1 cellular context compared by ENCODE assay signal in the genomic region with DNA sequence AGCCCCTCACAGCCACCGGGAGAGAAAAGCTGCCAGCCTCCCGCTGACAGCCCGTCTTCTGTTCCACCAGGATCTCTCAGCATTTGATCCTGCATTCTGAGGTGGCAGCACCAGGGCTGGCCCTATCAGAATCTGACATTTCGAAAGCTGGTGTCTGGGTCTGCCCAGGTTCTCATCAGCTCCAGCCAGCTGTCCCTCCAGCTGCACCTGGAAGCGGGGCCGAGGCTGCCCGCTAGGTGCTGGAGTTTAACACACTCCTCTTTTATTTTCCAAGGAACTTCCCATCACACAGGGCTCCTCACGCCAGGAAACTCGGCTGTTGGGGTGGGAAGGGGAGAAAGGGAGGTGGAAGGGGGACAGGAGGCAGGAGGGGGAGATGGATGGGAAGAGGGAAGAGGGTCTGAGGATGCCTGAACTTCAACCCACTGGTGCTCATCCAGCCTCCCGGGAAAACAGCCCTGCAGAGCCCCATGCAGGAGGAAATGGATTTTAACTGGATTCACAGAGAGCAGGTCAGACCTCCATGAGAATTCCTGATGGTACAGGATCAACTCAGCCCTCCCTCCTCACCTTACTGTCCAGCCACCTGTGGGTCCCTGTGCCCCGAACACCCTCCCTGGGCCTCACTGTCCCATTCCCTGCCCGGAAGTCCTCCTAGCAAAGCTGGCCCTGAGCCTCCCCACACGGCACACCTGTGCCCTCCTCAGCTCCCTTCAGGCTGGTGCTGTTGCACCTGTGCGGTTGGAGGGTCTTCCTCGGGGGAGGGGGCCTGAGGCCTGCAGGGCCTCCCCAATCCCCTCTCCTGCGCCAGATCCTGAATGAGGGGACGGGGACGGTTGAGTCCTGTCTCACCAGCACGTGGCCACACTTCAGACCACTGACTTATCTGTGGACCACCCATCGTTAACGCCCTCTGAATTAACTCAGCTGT.
TF ChIP-seq lines count a peak whose summit lies in the region.

No MANE protein-coding gene starts in this region.

TF ChIP-seq in HepG2, 621 proteins besides CTCF, POLR2A, EP300 and RAD21 (continues in another document):
- TF ChIP-seq, protein P1, sequence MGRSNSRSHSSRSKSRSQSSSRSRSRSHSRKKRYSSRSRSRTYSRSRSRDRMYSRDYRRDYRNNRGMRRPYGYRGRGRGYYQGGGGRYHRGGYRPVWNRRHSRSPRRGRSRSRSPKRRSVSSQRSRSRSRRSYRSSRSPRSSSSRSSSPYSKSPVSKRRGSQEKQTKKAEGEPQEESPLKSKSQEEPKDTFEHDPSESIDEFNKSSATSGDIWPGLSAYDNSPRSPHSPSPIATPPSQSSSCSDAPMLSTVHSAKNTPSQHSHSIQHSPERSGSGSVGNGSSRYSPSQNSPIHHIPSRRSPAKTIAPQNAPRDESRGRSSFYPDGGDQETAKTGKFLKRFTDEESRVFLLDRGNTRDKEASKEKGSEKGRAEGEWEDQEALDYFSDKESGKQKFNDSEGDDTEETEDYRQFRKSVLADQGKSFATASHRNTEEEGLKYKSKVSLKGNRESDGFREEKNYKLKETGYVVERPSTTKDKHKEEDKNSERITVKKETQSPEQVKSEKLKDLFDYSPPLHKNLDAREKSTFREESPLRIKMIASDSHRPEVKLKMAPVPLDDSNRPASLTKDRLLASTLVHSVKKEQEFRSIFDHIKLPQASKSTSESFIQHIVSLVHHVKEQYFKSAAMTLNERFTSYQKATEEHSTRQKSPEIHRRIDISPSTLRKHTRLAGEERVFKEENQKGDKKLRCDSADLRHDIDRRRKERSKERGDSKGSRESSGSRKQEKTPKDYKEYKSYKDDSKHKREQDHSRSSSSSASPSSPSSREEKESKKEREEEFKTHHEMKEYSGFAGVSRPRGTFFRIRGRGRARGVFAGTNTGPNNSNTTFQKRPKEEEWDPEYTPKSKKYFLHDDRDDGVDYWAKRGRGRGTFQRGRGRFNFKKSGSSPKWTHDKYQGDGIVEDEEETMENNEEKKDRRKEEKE (IDR thresholded peaks at IDR 0.05), result no peak
- TF ChIP-seq RBM22 (optimal IDR thresholded peaks at IDR 0.05; ENCODE audit: low read length) (no peak), GABPB1 (CRISPR knock-in tag; IDR thresholded peaks at IDR 0.05) (0 out of 2 replicates have a peak, but pooled peaks have one; percentile 20), MED8 (CRISPR knock-in tag; IDR thresholded peaks at IDR 0.05; ENCODE audit: insufficient replicate concordance) (no peak), ZMYM4 (CRISPR knock-in tag; IDR thresholded peaks at IDR 0.05) (no peak), ZNF761 (CRISPR knock-in tag; conservative IDR thresholded peaks at IDR 0.05) (no peak), ZNF34 (CRISPR knock-in tag; IDR thresholded peaks at IDR 0.05; ENCODE audit: borderline replicate concordance) (no peak), HNRNPL (IDR thresholded peaks at IDR 0.05; ENCODE audit: low read depth, low read length) (0 out of 2 replicates have a peak, but pooled peaks have one; percentile 43), ZNF17 (CRISPR knock-in tag; IDR thresholded peaks at IDR 0.05) (no peak), SMYD3 (CRISPR knock-in tag; IDR thresholded peaks at IDR 0.05) (no peak), ZNF225 (CRISPR knock-in tag; IDR thresholded peaks at IDR 0.05) (peak; percentile 65; the same call in 1 of the 2 replicates), ZBTB38 (CRISPR knock-in tag; IDR thresholded peaks at IDR 0.05) (no peak), FOXA1 (IDR thresholded peaks at IDR 0.05) (no peak), FOXA1 (CRISPR knock-in tag; IDR thresholded peaks at IDR 0.05) (no peak), AHR (CRISPR knock-in tag; IDR thresholded peaks at IDR 0.05) (no peak), PTBP1 (IDR thresholded peaks at IDR 0.05; ENCODE audit: low read depth, low read length, poor library complexity, severe bottlenecking) (peak; percentile 49), ZNF354B (CRISPR knock-in tag; IDR thresholded peaks at IDR 0.05) (no peak), PCBP1 (IDR thresholded peaks at IDR 0.05; ENCODE audit: borderline replicate concordance, low read depth, low read length) (peak; percentile 46; the same call in 1 of the 2 replicates), PHB2 (IDR thresholded peaks at IDR 0.05; ENCODE audit: partially characterized antibody) (no peak), REL (CRISPR knock-in tag; conservative IDR thresholded peaks at IDR 0.05) (no peak), JUN (CRISPR knock-in tag; IDR thresholded peaks at IDR 0.05) (no peak), AKAP8 (CRISPR knock-in tag; IDR thresholded peaks at IDR 0.05) (no peak), ELF1 (CRISPR knock-in tag; IDR thresholded peaks at IDR 0.05) (no peak), ZIK1 (CRISPR knock-in tag; IDR thresholded peaks at IDR 0.05; ENCODE audit: borderline replicate concordance, low read depth) (no peak), NCOA5 (CRISPR knock-in tag; IDR thresholded peaks at IDR 0.05) (no peak), ZNF781 (CRISPR knock-in tag; IDR thresholded peaks at IDR 0.05; ENCODE audit: borderline replicate concordance, not compliant biosample characterization) (no peak)
- TF ChIP-seq, protein P2, sequence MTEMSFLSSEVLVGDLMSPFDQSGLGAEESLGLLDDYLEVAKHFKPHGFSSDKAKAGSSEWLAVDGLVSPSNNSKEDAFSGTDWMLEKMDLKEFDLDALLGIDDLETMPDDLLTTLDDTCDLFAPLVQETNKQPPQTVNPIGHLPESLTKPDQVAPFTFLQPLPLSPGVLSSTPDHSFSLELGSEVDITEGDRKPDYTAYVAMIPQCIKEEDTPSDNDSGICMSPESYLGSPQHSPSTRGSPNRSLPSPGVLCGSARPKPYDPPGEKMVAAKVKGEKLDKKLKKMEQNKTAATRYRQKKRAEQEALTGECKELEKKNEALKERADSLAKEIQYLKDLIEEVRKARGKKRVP (CRISPR knock-in tag; IDR thresholded peaks at IDR 0.05), result no peak
- TF ChIP-seq, protein P3, sequence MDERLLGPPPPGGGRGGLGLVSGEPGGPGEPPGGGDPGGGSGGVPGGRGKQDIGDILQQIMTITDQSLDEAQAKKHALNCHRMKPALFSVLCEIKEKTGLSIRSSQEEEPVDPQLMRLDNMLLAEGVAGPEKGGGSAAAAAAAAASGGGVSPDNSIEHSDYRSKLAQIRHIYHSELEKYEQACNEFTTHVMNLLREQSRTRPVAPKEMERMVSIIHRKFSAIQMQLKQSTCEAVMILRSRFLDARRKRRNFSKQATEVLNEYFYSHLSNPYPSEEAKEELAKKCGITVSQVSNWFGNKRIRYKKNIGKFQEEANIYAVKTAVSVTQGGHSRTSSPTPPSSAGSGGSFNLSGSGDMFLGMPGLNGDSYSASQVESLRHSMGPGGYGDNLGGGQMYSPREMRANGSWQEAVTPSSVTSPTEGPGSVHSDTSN (CRISPR knock-in tag; IDR thresholded peaks at IDR 0.05), result no peak
- TF ChIP-seq, protein P4, sequence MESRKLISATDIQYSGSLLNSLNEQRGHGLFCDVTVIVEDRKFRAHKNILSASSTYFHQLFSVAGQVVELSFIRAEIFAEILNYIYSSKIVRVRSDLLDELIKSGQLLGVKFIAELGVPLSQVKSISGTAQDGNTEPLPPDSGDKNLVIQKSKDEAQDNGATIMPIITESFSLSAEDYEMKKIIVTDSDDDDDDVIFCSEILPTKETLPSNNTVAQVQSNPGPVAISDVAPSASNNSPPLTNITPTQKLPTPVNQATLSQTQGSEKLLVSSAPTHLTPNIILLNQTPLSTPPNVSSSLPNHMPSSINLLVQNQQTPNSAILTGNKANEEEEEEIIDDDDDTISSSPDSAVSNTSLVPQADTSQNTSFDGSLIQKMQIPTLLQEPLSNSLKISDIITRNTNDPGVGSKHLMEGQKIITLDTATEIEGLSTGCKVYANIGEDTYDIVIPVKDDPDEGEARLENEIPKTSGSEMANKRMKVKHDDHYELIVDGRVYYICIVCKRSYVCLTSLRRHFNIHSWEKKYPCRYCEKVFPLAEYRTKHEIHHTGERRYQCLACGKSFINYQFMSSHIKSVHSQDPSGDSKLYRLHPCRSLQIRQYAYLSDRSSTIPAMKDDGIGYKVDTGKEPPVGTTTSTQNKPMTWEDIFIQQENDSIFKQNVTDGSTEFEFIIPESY (CRISPR knock-in tag; IDR thresholded peaks at IDR 0.05), result no peak
- TF ChIP-seq, protein P5, sequence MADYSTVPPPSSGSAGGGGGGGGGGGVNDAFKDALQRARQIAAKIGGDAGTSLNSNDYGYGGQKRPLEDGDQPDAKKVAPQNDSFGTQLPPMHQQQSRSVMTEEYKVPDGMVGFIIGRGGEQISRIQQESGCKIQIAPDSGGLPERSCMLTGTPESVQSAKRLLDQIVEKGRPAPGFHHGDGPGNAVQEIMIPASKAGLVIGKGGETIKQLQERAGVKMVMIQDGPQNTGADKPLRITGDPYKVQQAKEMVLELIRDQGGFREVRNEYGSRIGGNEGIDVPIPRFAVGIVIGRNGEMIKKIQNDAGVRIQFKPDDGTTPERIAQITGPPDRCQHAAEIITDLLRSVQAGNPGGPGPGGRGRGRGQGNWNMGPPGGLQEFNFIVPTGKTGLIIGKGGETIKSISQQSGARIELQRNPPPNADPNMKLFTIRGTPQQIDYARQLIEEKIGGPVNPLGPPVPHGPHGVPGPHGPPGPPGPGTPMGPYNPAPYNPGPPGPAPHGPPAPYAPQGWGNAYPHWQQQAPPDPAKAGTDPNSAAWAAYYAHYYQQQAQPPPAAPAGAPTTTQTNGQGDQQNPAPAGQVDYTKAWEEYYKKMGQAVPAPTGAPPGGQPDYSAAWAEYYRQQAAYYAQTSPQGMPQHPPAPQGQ (CRISPR knock-in tag; IDR thresholded peaks at IDR 0.05; ENCODE audit: borderline replicate concordance), result peak; percentile 71; the same call in 1 of the 2 replicates
- TF ChIP-seq, protein P6, sequence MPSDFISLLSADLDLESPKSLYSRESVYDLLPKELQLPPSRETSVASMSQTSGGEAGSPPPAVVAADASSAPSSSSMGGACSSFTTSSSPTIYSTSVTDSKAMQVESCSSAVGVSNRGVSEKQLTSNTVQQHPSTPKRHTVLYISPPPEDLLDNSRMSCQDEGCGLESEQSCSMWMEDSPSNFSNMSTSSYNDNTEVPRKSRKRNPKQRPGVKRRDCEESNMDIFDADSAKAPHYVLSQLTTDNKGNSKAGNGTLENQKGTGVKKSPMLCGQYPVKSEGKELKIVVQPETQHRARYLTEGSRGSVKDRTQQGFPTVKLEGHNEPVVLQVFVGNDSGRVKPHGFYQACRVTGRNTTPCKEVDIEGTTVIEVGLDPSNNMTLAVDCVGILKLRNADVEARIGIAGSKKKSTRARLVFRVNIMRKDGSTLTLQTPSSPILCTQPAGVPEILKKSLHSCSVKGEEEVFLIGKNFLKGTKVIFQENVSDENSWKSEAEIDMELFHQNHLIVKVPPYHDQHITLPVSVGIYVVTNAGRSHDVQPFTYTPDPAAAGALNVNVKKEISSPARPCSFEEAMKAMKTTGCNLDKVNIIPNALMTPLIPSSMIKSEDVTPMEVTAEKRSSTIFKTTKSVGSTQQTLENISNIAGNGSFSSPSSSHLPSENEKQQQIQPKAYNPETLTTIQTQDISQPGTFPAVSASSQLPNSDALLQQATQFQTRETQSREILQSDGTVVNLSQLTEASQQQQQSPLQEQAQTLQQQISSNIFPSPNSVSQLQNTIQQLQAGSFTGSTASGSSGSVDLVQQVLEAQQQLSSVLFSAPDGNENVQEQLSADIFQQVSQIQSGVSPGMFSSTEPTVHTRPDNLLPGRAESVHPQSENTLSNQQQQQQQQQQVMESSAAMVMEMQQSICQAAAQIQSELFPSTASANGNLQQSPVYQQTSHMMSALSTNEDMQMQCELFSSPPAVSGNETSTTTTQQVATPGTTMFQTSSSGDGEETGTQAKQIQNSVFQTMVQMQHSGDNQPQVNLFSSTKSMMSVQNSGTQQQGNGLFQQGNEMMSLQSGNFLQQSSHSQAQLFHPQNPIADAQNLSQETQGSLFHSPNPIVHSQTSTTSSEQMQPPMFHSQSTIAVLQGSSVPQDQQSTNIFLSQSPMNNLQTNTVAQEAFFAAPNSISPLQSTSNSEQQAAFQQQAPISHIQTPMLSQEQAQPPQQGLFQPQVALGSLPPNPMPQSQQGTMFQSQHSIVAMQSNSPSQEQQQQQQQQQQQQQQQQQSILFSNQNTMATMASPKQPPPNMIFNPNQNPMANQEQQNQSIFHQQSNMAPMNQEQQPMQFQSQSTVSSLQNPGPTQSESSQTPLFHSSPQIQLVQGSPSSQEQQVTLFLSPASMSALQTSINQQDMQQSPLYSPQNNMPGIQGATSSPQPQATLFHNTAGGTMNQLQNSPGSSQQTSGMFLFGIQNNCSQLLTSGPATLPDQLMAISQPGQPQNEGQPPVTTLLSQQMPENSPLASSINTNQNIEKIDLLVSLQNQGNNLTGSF (CRISPR knock-in tag; IDR thresholded peaks at IDR 0.05), result no peak; the same call in 1 of the 2 replicates
- TF ChIP-seq, protein P7, sequence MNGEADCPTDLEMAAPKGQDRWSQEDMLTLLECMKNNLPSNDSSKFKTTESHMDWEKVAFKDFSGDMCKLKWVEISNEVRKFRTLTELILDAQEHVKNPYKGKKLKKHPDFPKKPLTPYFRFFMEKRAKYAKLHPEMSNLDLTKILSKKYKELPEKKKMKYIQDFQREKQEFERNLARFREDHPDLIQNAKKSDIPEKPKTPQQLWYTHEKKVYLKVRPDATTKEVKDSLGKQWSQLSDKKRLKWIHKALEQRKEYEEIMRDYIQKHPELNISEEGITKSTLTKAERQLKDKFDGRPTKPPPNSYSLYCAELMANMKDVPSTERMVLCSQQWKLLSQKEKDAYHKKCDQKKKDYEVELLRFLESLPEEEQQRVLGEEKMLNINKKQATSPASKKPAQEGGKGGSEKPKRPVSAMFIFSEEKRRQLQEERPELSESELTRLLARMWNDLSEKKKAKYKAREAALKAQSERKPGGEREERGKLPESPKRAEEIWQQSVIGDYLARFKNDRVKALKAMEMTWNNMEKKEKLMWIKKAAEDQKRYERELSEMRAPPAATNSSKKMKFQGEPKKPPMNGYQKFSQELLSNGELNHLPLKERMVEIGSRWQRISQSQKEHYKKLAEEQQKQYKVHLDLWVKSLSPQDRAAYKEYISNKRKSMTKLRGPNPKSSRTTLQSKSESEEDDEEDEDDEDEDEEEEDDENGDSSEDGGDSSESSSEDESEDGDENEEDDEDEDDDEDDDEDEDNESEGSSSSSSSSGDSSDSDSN (CRISPR knock-in tag; IDR thresholded peaks at IDR 0.05), result peak; percentile 6; the same call in 1 of the 2 replicates
- TF ChIP-seq, protein P8, sequence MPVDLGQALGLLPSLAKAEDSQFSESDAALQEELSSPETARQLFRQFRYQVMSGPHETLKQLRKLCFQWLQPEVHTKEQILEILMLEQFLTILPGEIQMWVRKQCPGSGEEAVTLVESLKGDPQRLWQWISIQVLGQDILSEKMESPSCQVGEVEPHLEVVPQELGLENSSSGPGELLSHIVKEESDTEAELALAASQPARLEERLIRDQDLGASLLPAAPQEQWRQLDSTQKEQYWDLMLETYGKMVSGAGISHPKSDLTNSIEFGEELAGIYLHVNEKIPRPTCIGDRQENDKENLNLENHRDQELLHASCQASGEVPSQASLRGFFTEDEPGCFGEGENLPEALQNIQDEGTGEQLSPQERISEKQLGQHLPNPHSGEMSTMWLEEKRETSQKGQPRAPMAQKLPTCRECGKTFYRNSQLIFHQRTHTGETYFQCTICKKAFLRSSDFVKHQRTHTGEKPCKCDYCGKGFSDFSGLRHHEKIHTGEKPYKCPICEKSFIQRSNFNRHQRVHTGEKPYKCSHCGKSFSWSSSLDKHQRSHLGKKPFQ (CRISPR knock-in tag; IDR thresholded peaks at IDR 0.05; ENCODE audit: insufficient replicate concordance), result no peak
- TF ChIP-seq, protein P9, sequence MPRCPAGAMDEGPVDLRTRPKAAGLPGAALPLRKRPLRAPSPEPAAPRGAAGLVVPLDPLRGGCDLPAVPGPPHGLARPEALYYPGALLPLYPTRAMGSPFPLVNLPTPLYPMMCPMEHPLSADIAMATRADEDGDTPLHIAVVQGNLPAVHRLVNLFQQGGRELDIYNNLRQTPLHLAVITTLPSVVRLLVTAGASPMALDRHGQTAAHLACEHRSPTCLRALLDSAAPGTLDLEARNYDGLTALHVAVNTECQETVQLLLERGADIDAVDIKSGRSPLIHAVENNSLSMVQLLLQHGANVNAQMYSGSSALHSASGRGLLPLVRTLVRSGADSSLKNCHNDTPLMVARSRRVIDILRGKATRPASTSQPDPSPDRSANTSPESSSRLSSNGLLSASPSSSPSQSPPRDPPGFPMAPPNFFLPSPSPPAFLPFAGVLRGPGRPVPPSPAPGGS (CRISPR knock-in tag; IDR thresholded peaks at IDR 0.05), result no peak
